ENCODE assay signal across 1 cellular context in the genomic region with DNA sequence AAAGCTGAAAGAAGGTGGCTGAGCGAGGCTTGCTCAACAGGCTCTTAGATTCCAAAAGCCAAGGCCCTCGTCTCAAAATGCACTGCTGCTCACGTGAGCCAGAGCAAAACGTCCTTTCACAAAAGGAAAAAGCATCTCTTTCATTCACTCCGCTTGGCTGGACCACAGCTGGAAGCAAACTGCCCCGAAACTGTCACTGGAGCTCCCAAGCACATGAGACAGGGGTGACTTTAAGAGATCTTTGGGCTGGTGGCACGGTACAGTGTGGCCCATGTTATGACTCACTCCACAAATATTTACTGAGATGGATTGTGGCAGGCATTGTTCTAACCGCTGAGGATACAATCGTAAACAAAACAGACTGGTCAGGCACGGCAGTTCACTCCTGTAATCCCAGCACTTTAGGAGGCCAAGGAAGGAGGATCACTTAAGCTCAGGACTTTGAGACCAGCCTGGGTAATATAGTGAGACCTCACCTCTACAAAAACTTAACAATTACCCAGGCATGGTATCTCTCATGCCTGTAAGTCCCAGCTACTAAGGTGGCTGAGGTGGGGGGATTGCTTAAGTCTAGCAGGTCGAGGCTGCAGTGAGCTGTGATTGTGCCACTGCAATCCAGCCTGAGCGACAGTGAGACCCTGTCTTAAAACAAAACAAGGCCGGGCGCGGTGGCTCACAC.
TF ChIP-seq lines count a peak whose summit lies in the region.

No MANE protein-coding gene starts in this region.

TF ChIP-seq in K562, 482 proteins besides CTCF, POLR2A, EP300 and RAD21 (continues in another document):
- no peak for TF ChIP-seq ZNF197 (CRISPR knock-in tag; IDR thresholded peaks at IDR 0.05; ENCODE audit: low read depth)
- TF ChIP-seq KAT8 (IDR thresholded peaks at IDR 0.05; ENCODE audit: low read depth) = no peak
- TF ChIP-seq CTBP1 (IDR thresholded peaks at IDR 0.05; ENCODE audit: borderline replicate concordance) = peak; percentile 49; the same call in 1 of the 2 replicates
- 0 out of 4 replicates have a peak, but pooled peaks of 1 of the 2 experiments have one; percentile 20 for TF ChIP-seq FOXA3 (CRISPR knock-in tag; conservative IDR thresholded peaks at IDR 0.05 in 1 of 2, IDR thresholded peaks at IDR 0.05 in 1 of 2)
- TF ChIP-seq, protein P1, sequence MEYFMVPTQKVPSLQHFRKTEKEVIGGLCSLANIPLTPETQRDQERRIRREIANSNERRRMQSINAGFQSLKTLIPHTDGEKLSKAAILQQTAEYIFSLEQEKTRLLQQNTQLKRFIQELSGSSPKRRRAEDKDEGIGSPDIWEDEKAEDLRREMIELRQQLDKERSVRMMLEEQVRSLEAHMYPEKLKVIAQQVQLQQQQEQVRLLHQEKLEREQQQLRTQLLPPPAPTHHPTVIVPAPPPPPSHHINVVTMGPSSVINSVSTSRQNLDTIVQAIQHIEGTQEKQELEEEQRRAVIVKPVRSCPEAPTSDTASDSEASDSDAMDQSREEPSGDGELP (CRISPR knock-in tag; IDR thresholded peaks at IDR 0.05; ENCODE audit: borderline replicate concordance) = no peak; the same call in 1 of the 2 replicates
- no peak for TF ChIP-seq TEAD2 (tag; IDR thresholded peaks at IDR 0.05)
- no peak for TF ChIP-seq SMARCA5 (IDR thresholded peaks at IDR 0.05)
- TF ChIP-seq BMI1 (IDR thresholded peaks at IDR 0.05; ENCODE audit: low read length) = no peak
- peak; percentile 97 for TF ChIP-seq JUND (IDR thresholded peaks at IDR 0.05; ENCODE audit: borderline replicate concordance, low read depth, low read length)
- peak; percentile 95; the same call in 2 of the 3 replicates for TF ChIP-seq JUND (tag; IDR thresholded peaks at IDR 0.05; ENCODE audit: borderline replicate concordance, low read depth, low read length)
- TF ChIP-seq, protein P2, sequence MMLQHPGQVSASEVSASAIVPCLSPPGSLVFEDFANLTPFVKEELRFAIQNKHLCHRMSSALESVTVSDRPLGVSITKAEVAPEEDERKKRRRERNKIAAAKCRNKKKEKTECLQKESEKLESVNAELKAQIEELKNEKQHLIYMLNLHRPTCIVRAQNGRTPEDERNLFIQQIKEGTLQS (IDR thresholded peaks at IDR 0.05) = peak; percentile 89
- TF ChIP-seq, protein P2 (CRISPR knock-in tag; conservative IDR thresholded peaks at IDR 0.05) = peak; percentile 63; the same call in 1 of the 2 replicates
- TF ChIP-seq KDM1A (IDR thresholded peaks at IDR 0.05) = peak in 1 of 2 experiments; percentile 35; a peak in 1 of 4 replicates
- peak; percentile 92 for TF ChIP-seq FOSL1 (tag; conservative IDR thresholded peaks at IDR 0.05)
- peak; percentile 77; the same call in 1 of the 2 replicates for TF ChIP-seq JUN (IDR thresholded peaks at IDR 0.05; ENCODE audit: borderline replicate concordance, low read depth, low read length)
- no peak for TF ChIP-seq JUN (CRISPR knock-in tag; IDR thresholded peaks at IDR 0.05; ENCODE audit: borderline replicate concordance)
- TF ChIP-seq MYNN (IDR thresholded peaks at IDR 0.05) = no peak
- no peak for TF ChIP-seq MYNN (CRISPR knock-in tag; IDR thresholded peaks at IDR 0.05)
- no peak for TF ChIP-seq NCOA6 (IDR thresholded peaks at IDR 0.05)
- no peak for TF ChIP-seq MEF2D (tag; conservative IDR thresholded peaks at IDR 0.05; ENCODE audit: low read depth)
- TF ChIP-seq, protein P3, sequence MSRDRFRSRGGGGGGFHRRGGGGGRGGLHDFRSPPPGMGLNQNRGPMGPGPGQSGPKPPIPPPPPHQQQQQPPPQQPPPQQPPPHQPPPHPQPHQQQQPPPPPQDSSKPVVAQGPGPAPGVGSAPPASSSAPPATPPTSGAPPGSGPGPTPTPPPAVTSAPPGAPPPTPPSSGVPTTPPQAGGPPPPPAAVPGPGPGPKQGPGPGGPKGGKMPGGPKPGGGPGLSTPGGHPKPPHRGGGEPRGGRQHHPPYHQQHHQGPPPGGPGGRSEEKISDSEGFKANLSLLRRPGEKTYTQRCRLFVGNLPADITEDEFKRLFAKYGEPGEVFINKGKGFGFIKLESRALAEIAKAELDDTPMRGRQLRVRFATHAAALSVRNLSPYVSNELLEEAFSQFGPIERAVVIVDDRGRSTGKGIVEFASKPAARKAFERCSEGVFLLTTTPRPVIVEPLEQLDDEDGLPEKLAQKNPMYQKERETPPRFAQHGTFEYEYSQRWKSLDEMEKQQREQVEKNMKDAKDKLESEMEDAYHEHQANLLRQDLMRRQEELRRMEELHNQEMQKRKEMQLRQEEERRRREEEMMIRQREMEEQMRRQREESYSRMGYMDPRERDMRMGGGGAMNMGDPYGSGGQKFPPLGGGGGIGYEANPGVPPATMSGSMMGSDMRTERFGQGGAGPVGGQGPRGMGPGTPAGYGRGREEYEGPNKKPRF (IDR thresholded peaks at IDR 0.05; ENCODE audit: low read depth, low read length) = no peak
- no peak for TF ChIP-seq FOXK2 (conservative IDR thresholded peaks at IDR 0.05 in 1 of 2, IDR thresholded peaks at IDR 0.05 in 1 of 2; ENCODE audit: low read depth in 2 of 2)
- peak; percentile 60; the same call in 1 of the 2 replicates for TF ChIP-seq TEAD4 (IDR thresholded peaks at IDR 0.05; ENCODE audit: low read length)
- TF ChIP-seq TEAD4 (CRISPR knock-in tag; IDR thresholded peaks at IDR 0.05; ENCODE audit: borderline replicate concordance) = no peak
- TF ChIP-seq ZBTB17 (CRISPR knock-in tag; IDR thresholded peaks at IDR 0.05) = no peak
- peak; percentile 53; the same call in 1 of the 2 replicates for TF ChIP-seq ATF7 (IDR thresholded peaks at IDR 0.05)
- TF ChIP-seq, protein P4, sequence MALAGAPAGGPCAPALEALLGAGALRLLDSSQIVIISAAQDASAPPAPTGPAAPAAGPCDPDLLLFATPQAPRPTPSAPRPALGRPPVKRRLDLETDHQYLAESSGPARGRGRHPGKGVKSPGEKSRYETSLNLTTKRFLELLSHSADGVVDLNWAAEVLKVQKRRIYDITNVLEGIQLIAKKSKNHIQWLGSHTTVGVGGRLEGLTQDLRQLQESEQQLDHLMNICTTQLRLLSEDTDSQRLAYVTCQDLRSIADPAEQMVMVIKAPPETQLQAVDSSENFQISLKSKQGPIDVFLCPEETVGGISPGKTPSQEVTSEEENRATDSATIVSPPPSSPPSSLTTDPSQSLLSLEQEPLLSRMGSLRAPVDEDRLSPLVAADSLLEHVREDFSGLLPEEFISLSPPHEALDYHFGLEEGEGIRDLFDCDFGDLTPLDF (CRISPR knock-in tag; IDR thresholded peaks at IDR 0.05) = no peak
- TF ChIP-seq PCBP1 (IDR thresholded peaks at IDR 0.05; ENCODE audit: low read depth, low read length, poor library complexity, severe bottlenecking) = no peak
- TF ChIP-seq, protein P5, sequence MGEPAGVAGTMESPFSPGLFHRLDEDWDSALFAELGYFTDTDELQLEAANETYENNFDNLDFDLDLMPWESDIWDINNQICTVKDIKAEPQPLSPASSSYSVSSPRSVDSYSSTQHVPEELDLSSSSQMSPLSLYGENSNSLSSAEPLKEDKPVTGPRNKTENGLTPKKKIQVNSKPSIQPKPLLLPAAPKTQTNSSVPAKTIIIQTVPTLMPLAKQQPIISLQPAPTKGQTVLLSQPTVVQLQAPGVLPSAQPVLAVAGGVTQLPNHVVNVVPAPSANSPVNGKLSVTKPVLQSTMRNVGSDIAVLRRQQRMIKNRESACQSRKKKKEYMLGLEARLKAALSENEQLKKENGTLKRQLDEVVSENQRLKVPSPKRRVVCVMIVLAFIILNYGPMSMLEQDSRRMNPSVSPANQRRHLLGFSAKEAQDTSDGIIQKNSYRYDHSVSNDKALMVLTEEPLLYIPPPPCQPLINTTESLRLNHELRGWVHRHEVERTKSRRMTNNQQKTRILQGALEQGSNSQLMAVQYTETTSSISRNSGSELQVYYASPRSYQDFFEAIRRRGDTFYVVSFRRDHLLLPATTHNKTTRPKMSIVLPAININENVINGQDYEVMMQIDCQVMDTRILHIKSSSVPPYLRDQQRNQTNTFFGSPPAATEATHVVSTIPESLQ (CRISPR knock-in tag; IDR thresholded peaks at IDR 0.05) = no peak
- TF ChIP-seq, protein P6, sequence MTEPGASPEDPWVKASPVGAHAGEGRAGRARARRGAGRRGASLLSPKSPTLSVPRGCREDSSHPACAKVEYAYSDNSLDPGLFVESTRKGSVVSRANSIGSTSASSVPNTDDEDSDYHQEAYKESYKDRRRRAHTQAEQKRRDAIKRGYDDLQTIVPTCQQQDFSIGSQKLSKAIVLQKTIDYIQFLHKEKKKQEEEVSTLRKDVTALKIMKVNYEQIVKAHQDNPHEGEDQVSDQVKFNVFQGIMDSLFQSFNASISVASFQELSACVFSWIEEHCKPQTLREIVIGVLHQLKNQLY (CRISPR knock-in tag; conservative IDR thresholded peaks at IDR 0.05) = no peak
- TF ChIP-seq LEF1 (IDR thresholded peaks at IDR 0.05) = 0 out of 2 replicates have a peak, but pooled peaks have one; percentile 26
- peak; percentile 61 to 87; a peak in 3 of 4 replicates for TF ChIP-seq TEAD1 (CRISPR knock-in tag; IDR thresholded peaks at IDR 0.05)
- TF ChIP-seq, protein P7, sequence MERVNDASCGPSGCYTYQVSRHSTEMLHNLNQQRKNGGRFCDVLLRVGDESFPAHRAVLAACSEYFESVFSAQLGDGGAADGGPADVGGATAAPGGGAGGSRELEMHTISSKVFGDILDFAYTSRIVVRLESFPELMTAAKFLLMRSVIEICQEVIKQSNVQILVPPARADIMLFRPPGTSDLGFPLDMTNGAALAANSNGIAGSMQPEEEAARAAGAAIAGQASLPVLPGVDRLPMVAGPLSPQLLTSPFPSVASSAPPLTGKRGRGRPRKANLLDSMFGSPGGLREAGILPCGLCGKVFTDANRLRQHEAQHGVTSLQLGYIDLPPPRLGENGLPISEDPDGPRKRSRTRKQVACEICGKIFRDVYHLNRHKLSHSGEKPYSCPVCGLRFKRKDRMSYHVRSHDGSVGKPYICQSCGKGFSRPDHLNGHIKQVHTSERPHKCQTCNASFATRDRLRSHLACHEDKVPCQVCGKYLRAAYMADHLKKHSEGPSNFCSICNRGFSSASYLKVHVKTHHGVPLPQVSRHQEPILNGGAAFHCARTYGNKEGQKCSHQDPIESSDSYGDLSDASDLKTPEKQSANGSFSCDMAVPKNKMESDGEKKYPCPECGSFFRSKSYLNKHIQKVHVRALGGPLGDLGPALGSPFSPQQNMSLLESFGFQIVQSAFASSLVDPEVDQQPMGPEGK (CRISPR knock-in tag; IDR thresholded peaks at IDR 0.05; ENCODE audit: borderline replicate concordance) = no peak
- no peak for TF ChIP-seq ZNF436 (CRISPR knock-in tag; IDR thresholded peaks at IDR 0.05)
- no peak for TF ChIP-seq NR4A1 (CRISPR knock-in tag; IDR thresholded peaks at IDR 0.05)
- TF ChIP-seq NR4A1 (tag; IDR thresholded peaks at IDR 0.05) = no peak
- TF ChIP-seq, protein P8, sequence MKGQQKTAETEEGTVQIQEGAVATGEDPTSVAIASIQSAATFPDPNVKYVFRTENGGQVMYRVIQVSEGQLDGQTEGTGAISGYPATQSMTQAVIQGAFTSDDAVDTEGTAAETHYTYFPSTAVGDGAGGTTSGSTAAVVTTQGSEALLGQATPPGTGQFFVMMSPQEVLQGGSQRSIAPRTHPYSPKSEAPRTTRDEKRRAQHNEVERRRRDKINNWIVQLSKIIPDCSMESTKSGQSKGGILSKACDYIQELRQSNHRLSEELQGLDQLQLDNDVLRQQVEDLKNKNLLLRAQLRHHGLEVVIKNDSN (CRISPR knock-in tag; IDR thresholded peaks at IDR 0.05) = no peak
- TF ChIP-seq, protein P9, sequence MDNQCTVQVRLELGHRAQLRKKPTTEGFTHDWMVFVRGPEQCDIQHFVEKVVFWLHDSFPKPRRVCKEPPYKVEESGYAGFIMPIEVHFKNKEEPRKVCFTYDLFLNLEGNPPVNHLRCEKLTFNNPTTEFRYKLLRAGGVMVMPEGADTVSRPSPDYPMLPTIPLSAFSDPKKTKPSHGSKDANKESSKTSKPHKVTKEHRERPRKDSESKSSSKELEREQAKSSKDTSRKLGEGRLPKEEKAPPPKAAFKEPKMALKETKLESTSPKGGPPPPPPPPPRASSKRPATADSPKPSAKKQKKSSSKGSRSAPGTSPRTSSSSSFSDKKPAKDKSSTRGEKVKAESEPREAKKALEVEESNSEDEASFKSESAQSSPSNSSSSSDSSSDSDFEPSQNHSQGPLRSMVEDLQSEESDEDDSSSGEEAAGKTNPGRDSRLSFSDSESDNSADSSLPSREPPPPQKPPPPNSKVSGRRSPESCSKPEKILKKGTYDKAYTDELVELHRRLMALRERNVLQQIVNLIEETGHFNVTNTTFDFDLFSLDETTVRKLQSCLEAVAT (IDR thresholded peaks at IDR 0.05) = 0 out of 4 replicates have a peak, but pooled peaks of 1 of the 2 experiments have one; percentile 12
- TF ChIP-seq MTA3 (IDR thresholded peaks at IDR 0.05; ENCODE audit: borderline replicate concordance) = no peak
- TF ChIP-seq ETV1 (tag; conservative IDR thresholded peaks at IDR 0.05; ENCODE audit: low read depth) = no peak
- no peak for TF ChIP-seq ETV6 (IDR thresholded peaks at IDR 0.05; ENCODE audit: borderline replicate concordance in 1 of 2, low read depth in 2 of 2, low read length in 1 of 2)
- TF ChIP-seq ETV6 (CRISPR knock-in tag; IDR thresholded peaks at IDR 0.05; ENCODE audit: borderline replicate concordance) = no peak
- TF ChIP-seq ZBED1 (IDR thresholded peaks at IDR 0.05) = no peak
- TF ChIP-seq HMG20A (CRISPR knock-in tag; conservative IDR thresholded peaks at IDR 0.05) = no peak
- TF ChIP-seq, protein P10, sequence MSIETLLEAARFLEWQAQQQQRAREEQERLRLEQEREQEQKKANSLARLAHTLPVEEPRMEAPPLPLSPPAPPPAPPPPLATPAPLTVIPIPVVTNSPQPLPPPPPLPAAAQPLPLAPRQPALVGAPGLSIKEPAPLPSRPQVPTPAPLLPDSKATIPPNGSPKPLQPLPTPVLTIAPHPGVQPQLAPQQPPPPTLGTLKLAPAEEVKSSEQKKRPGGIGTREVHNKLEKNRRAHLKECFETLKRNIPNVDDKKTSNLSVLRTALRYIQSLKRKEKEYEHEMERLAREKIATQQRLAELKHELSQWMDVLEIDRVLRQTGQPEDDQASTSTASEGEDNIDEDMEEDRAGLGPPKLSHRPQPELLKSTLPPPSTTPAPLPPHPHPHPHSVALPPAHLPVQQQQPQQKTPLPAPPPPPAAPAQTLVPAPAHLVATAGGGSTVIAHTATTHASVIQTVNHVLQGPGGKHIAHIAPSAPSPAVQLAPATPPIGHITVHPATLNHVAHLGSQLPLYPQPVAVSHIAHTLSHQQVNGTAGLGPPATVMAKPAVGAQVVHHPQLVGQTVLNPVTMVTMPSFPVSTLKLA (conservative IDR thresholded peaks at IDR 0.05) = peak in 1 of 2 experiments; percentile 41; a peak in 1 of 4 replicates
- peak; percentile 29; the same call in 1 of the 2 replicates for TF ChIP-seq L3MBTL2 (IDR thresholded peaks at IDR 0.05)
- TF ChIP-seq CHD4 (IDR thresholded peaks at IDR 0.05; ENCODE audit: insufficient read depth, insufficient replicate concordance, low read depth, low read length, poor library complexity, severe bottlenecking) = no peak
